ENCODE assay signal across 22 cellular contexts in the genomic region with DNA sequence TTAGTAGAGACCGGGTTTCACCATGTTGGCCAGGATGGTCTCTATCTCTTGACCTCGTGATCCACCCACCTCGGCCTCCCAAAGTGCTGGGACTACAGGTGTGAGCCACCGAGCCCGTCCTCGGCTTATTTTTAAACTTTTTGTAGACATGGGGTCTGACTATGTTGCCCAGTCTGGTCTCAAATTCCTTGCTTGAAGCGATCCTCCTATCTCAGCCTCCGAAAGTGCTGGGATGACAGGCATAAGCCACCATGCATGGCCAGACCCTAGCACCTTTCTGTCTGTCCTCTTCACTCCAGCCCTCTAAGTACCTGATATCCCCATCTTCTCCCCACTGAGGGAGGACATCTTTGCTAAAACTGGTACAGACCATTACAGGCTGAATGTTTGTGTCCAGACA. TPM values are rescaled to one million over a fixed set of nuclear protein-coding genes. Genes with fewer than 3 reads are reported as not detected.
DNase-seq lines count a peak whose midpoint lies in the region; ATAC-seq and TF ChIP-seq lines count a peak whose summit lies in the region.
"Had no signal": no experiment of that assay in that cellular context is flagged by ENCODE, and none has a peak within 500 bp of the region (broad histone marks: within the 10 kb centered on the region; RNA-seq: fewer than 3 reads in every experiment).

No MANE protein-coding gene starts in this region.

- H3K36me3 ChIP-seq in body of pancreas (replicated peaks in 1 of 2; ENCODE audit: insufficient read depth in 1 of 2, low read depth in 2 of 2): no peaks in the 10 kb centered on the region
- H3K36me3 ChIP-seq in smooth muscle cell (ENCODE audit: low read depth): no peaks in the 10 kb centered on the region
- H3K36me3 ChIP-seq: BE2C; BLaER1 treated with 17β-estradiol and CSF1 and Interleukin-3, amounts not matched to agents 10 nM and 100 nM had no signal

- H3K79me2 ChIP-seq in smooth muscle cell (ENCODE audit: low read depth): no peaks in the 10 kb centered on the region

- peak overlapping the region; percentile 22 for H3K27ac Mint-ChIP-seq in activated naive CD4-positive, alpha-beta T cell treated with anti-CD3 and anti-CD28 coated beads for 36 hours
- H3K27ac Mint-ChIP-seq in WTC11 (no peak overlapping the region; the same call in 1 of the 2 replicates), glutamatergic neuron (ENCODE audit: unreplicated experiment) (peak overlapping the region; percentile 4)
- H3K27ac Mint-ChIP-seq: CD14-positive monocyte; CD4-positive, alpha-beta T cell; CD8-positive, alpha-beta memory T cell; H9; HFFc6 had no signal

- H3K27me3 ChIP-seq in body of pancreas (no peaks in the 10 kb centered on the region), smooth muscle cell (ENCODE audit: low read depth) (no peaks in the 10 kb centered on the region)
- H3K27me3 ChIP-seq: BE2C; BLaER1 treated with 17β-estradiol and CSF1 and Interleukin-3, amounts not matched to agents 10 nM and 100 nM had no signal

- H3K9me3 ChIP-seq in body of pancreas: no peaks in the 10 kb centered on the region
- H3K9me3 ChIP-seq in smooth muscle cell (replicated peaks; ENCODE audit: low read depth): no peaks in the 10 kb centered on the region
- H3K9me3 ChIP-seq: BE2C; BLaER1 treated with 17β-estradiol and CSF1 and Interleukin-3, amounts not matched to agents 10 nM and 100 nM had no signal

- no peaks in the 10 kb centered on the region for H3F3A ChIP-seq in smooth muscle cell (ENCODE audit: low read depth)

- no peak for TF ChIP-seq POLR2A in body of pancreas (IDR thresholded peaks at IDR 0.05)

- POLR2A ChIA-PET in WTC11 (lab: Charles Lee): no interaction called here

- H3K27me3 Mint-ChIP-seq in activated naive CD4-positive, alpha-beta T cell treated with anti-CD3 and anti-CD28 coated beads for 36 hours (ENCODE audit: low read depth): peaks cover 4% of the 10 kb centered on the region
- no peaks in the 10 kb centered on the region; the same call in 1 of the 2 replicates for H3K27me3 Mint-ChIP-seq in WTC11 (ENCODE audit: low read depth)
- H3K27me3 Mint-ChIP-seq in glutamatergic neuron (ENCODE audit: unreplicated experiment): peaks cover 11% of the 10 kb centered on the region

- no peak overlapping the region for H2AFZ ChIP-seq in smooth muscle cell (ENCODE audit: low read depth)
- H2AFZ ChIP-seq: GM23248 had no signal

- H3K9ac ChIP-seq in smooth muscle cell (ENCODE audit: low read depth): no peak overlapping the region
- H3K9ac ChIP-seq: BLaER1 treated with 17β-estradiol and CSF1 and Interleukin-3, amounts not matched to agents 10 nM and 100 nM; GM23248 had no signal

- H3K4me2 ChIP-seq in smooth muscle cell: no peak overlapping the region
- H3K4me2 ChIP-seq: BLaER1 treated with 17β-estradiol and CSF1 and Interleukin-3, amounts not matched to agents 10 nM and 100 nM had no signal

- no peaks in the 10 kb centered on the region for H4K20me1 ChIP-seq in smooth muscle cell (ENCODE audit: low read depth)
- H4K20me1 ChIP-seq: BLaER1 treated with 17β-estradiol and CSF1 and Interleukin-3, amounts not matched to agents 10 nM and 100 nM had no signal

- CTCF ChIA-PET in activated naive CD4-positive, alpha-beta T cell treated with anti-CD3 and anti-CD28 coated beads for 36 hours (lab: Charles Lee): interaction anchor here (1.1 kb wide), 1 partner anchor 12 kb away, joined by 10 read pairs; no protein-coding TSS in a partner anchor
- CTCF ChIA-PET in WTC11 (lab: Charles Lee): interaction anchor here (0.7 to 2.2 kb wide), 2 partner anchors 83 to 356 kb away, joined by 3 to 9 read pairs; no protein-coding TSS in a partner anchor

- WGBS in body of pancreas, 2 donors: 91 to 93% methylated on average over 8 of the region's 8 CpGs
- WGBS in smooth muscle cell (ENCODE audit: low lambda C conversion rate): 92% methylated on average over 8 of the region's 8 CpGs

- H3K4me1 ChIP-seq in body of pancreas (peaks cover 5% of the 10 kb centered on the region), smooth muscle cell (ENCODE audit: low read depth) (no peaks in the 10 kb centered on the region)
- H3K4me1 ChIP-seq: BE2C; BLaER1 treated with 17β-estradiol and CSF1 and Interleukin-3, amounts not matched to agents 10 nM and 100 nM had no signal

- no peak for ATAC-seq in WTC11
- no peak for ATAC-seq in body of pancreas
- ATAC-seq: GM12878, HCT116 had no signal

- H3K36me3 Mint-ChIP-seq in activated naive CD4-positive, alpha-beta T cell treated with anti-CD3 and anti-CD28 coated beads for 36 hours (ENCODE audit: low read depth): no peaks in the 10 kb centered on the region
- H3K36me3 Mint-ChIP-seq in WTC11 (no peaks in the 10 kb centered on the region), glutamatergic neuron (ENCODE audit: unreplicated experiment) (no peaks in the 10 kb centered on the region)
- H3K36me3 Mint-ChIP-seq: CD14-positive monocyte; CD8-positive, alpha-beta memory T cell had no signal

- no peaks in the 10 kb centered on the region for H3K9me3 Mint-ChIP-seq in activated naive CD4-positive, alpha-beta T cell treated with anti-CD3 and anti-CD28 coated beads for 36 hours
- H3K9me3 Mint-ChIP-seq in WTC11: peaks cover 10% of the 10 kb centered on the region; the same call in 1 of the 2 replicates
- peaks cover 17% of the 10 kb centered on the region for H3K9me3 Mint-ChIP-seq in glutamatergic neuron (ENCODE audit: unreplicated experiment)
- H3K9me3 Mint-ChIP-seq: CD4-positive, alpha-beta T cell; CD8-positive, alpha-beta memory T cell; H9; HFFc6 had no signal

- H3K4me1 Mint-ChIP-seq in activated naive CD4-positive, alpha-beta T cell treated with anti-CD3 and anti-CD28 coated beads for 36 hours (ENCODE audit: low read depth): no peaks in the 10 kb centered on the region
- H3K4me1 Mint-ChIP-seq in WTC11 (peaks cover 19% of the 10 kb centered on the region), glutamatergic neuron (ENCODE audit: low read depth, unreplicated experiment) (peaks cover 11% of the 10 kb centered on the region)
- H3K4me1 Mint-ChIP-seq: CD14-positive monocyte; CD8-positive, alpha-beta memory T cell had no signal

- TF ChIP-seq CTCF in WTC11 (IDR thresholded peaks at IDR 0.05) (no peak), glutamatergic neuron (IDR thresholded peaks at IDR 0.05; ENCODE audit: partially characterized antibody, unreplicated experiment) (no peak), body of pancreas (IDR thresholded peaks at IDR 0.05) (no peak), smooth muscle cell (IDR thresholded peaks at IDR 0.05; ENCODE audit: borderline replicate concordance, insufficient read depth, poor library complexity, severe bottlenecking) (no peak)

- intact Hi-C loops in activated naive CD4-positive, alpha-beta T cell treated with anti-CD3 and anti-CD28 coated beads for 36 hours (cut with micrococcal nuclease): no loop called here
- intact Hi-C loops in body of pancreas (cut with DNase I): no loop called here

- H3K27ac ChIP-seq in body of pancreas (no peak overlapping the region), smooth muscle cell (ENCODE audit: low read depth) (no peak overlapping the region)
- H3K27ac ChIP-seq: 22Rv1; BLaER1 treated with 17β-estradiol and CSF1 and Interleukin-3, amounts not matched to agents 10 nM and 100 nM; GM23248 had no signal

- H3K4me3 ChIP-seq in body of pancreas (no peak overlapping the region), smooth muscle cell (no peak overlapping the region)
- H3K4me3 ChIP-seq: BLaER1 treated with 17β-estradiol and CSF1 and Interleukin-3, amounts not matched to agents 10 nM and 100 nM; GM12878; GM23248 had no signal

- no peak for DNase-seq in activated naive CD4-positive, alpha-beta T cell treated with anti-CD3 and anti-CD28 coated beads for 36 hours
- no peak for DNase-seq in activated naive CD4-positive, alpha-beta T cell (lab: John Stamatoyannopoulos, UW)
- DNase-seq in WTC11 (ENCODE audit: low spot score): no peak
- DNase-seq in glutamatergic neuron: no peak
- no peak for DNase-seq in body of pancreas
- DNase-seq in smooth muscle cell (lab: John Stamatoyannopoulos, UW; ENCODE audit: unreplicated experiment): no peak
- DNase-seq: AML-193; BE2C; CD4-positive, alpha-beta T cell; CD8-positive, alpha-beta memory T cell; DMS 273 treated with DMSO at 0.1 percent for 48 hours; DMS79; EL; GDM1; GM23248; H9; HFFc6 had no signal

- H3K4me3 Mint-ChIP-seq in activated naive CD4-positive, alpha-beta T cell treated with anti-CD3 and anti-CD28 coated beads for 36 hours: no peak overlapping the region
- H3K4me3 Mint-ChIP-seq in WTC11: no peak overlapping the region
- H3K4me3 Mint-ChIP-seq in glutamatergic neuron (ENCODE audit: unreplicated experiment): no peak overlapping the region
- H3K4me3 Mint-ChIP-seq: CD14-positive monocyte; CD4-positive, alpha-beta T cell; CD8-positive, alpha-beta memory T cell; HFFc6 had no signal

TF ChIP-seq in WTC11, 78 proteins besides CTCF, POLR2A, EP300 and RAD21:
- no peak for TF ChIP-seq ZNF396 (CRISPR knock-in tag; IDR thresholded peaks at IDR 0.05; ENCODE audit: borderline replicate concordance)
- peak; percentile 92 for TF ChIP-seq ZNF121 (CRISPR knock-in tag; IDR thresholded peaks at IDR 0.05)

RNA-seq across cellular contexts. Expression of a gene that starts 41.4 kb away (rescaled TPM):
- total RNA-seq in activated naive CD4-positive, alpha-beta T cell treated with anti-CD3 and anti-CD28 coated beads for 36 hours: under 1 TPM in 1 of 2 experiments, not detected in 1; 0.10 TPM
- total RNA-seq in WTC11 (2021) (1.9 to 3.3 TPM (median 3.2 TPM) in 3 replicates), glutamatergic neuron (ENCODE audit: unreplicated experiment) (7.8 TPM), body of pancreas (under 1 TPM; 0.52 to 0.66 TPM), smooth muscle cell (0.09 and 0.22 TPM in 2 replicates)
- polyA plus RNA-seq in smooth muscle cell: 0.83 TPM in 1 of 2 replicates, not detected in the other
- total RNA-seq: CD8-positive, alpha-beta memory T cell; GM23248 had no signal
- polyA plus RNA-seq: CD14-positive monocyte; CD8-positive, alpha-beta memory T cell had no signal

RNA-seq across cellular contexts. Expression of a gene that starts 50.0 kb away (rescaled TPM):
- 10 to 100 TPM; 33.5 to 37.4 TPM for total RNA-seq in activated naive CD4-positive, alpha-beta T cell treated with anti-CD3 and anti-CD28 coated beads for 36 hours
- total RNA-seq in WTC11 (2021): 46.5 to 47.6 TPM (median 47.5 TPM) in 3 replicates
- 68.7 TPM for total RNA-seq in glutamatergic neuron (ENCODE audit: unreplicated experiment)
- 10 to 100 TPM; 21.1 to 25.2 TPM for total RNA-seq in body of pancreas
- total RNA-seq in smooth muscle cell: 15.0 and 24.8 TPM in 2 replicates
- 3.9 and 6.4 TPM in 2 replicates for polyA plus RNA-seq in smooth muscle cell
